8 cellular contexts compared by ENCODE assay signal in genomic region chr12:107096571-107096970, GRCh38.
"Had no signal": no experiment of that assay in that cellular context is flagged by ENCODE, and none has a peak within 500 bp of the region (broad histone marks: within the 10 kb centered on the region; RNA-seq: fewer than 3 reads in every experiment).

No MANE protein-coding gene starts in this region.

- FAIRE-seq: G401.6, GM12878, GM12891, GM12892, GM18507, GM19239 had no signal

- ATAC-seq: GM12878 had no signal

- DNase-seq: GDM1, GF-D8 had no signal

- H3K4me3 ChIP-seq: GM12878 had no signal
